20 cellular contexts compared by ENCODE assay signal in genomic region chr1:29339176-29339575, GRCh38.
DNase-seq lines count a peak whose midpoint lies in the region; ATAC-seq and TF ChIP-seq lines count a peak whose summit lies in the region.
"Had no signal": no experiment of that assay in that cellular context is flagged by ENCODE, and none has a peak within 500 bp of the region (broad histone marks: within the 10 kb centered on the region; RNA-seq: fewer than 3 reads in every experiment).

No MANE protein-coding gene starts in this region.

- H3K4me3 ChIP-seq in cardiac fibroblast (replicated peaks in 1 of 2; ENCODE audit: low read depth in 2 of 2, low read length in 2 of 2) (no peak overlapping the region), fibroblast of pulmonary artery (replicated peaks; ENCODE audit: low read depth, low read length) (no peak overlapping the region), heart right ventricle (no peak overlapping the region), right cardiac atrium (ENCODE audit: low read length) (no peak overlapping the region)

- no peaks in the 10 kb centered on the region for H3K4me1 ChIP-seq in heart right ventricle
- no peaks in the 10 kb centered on the region for H3K4me1 ChIP-seq in right cardiac atrium (ENCODE audit: control insufficient read depth, insufficient read depth, low read length)

- H3K9me3 ChIP-seq in heart right ventricle (no peaks in the 10 kb centered on the region), right cardiac atrium (ENCODE audit: control insufficient read depth, low read length) (no peaks in the 10 kb centered on the region)

- peak; percentile 39 for DNase-seq in NCI-H82 (lab: John Stamatoyannopoulos, UW)
- no peak for DNase-seq in NCI-H82 treated with DMSO at 0.1 percent for 48 hours (lab: John Stamatoyannopoulos, UW; ENCODE audit: unreplicated experiment)
- DNase-seq in cardiac fibroblast (ENCODE audit: low read depth in 2 of 2): peak; percentile 4 to 14
- peak; percentile 6 for DNase-seq in fibroblast of pulmonary artery (ENCODE audit: low read depth)
- peak; percentile 4 for DNase-seq in renal cortical epithelial cell (ENCODE audit: low read depth)
- no peak for DNase-seq in caudate nucleus (lab: John Stamatoyannopoulos, UW)
- DNase-seq in heart right ventricle: no peak
- DNase-seq in right cardiac atrium: no peak
- DNase-seq: 8988T, DMS79 treated with DMSO at 0.1 percent for 48 hours, H9, IMR-90, MM.1S, NCI-H1092 treated with DMSO at 0.1 percent for 48 hours, NCI-H146, NCI-H2029 treated with DMSO at 0.1 percent for 48 hours, NCI-H2227 treated with DMSO at 0.1 percent for 48 hours, NCI-H510A treated with DMSO at 0.1 percent for 48 hours, NCI-H774 had no signal

- no peak for ATAC-seq in heart right ventricle
- ATAC-seq in right cardiac atrium: no peak

- 46 to 50% methylated on average over 3 of the region's 3 CpGs for WGBS in heart right ventricle, 2 donors
- 40% methylated on average over 3 of the region's 3 CpGs for WGBS in right cardiac atrium

- intact Hi-C loops in heart right ventricle (cut with DNase I) (loop anchor here in 1 of 10 donors (10.0 kb wide), 1 partner anchor 94 kb away; no protein-coding TSS in a partner anchor), right cardiac atrium (cut with DNase I) (loop anchor here in 1 of 4 donors (10.0 kb wide), 1 partner anchor 84 kb away; no protein-coding TSS in a partner anchor)

- no peak overlapping the region for H3K27ac ChIP-seq in caudate nucleus (ENCODE audit: low read depth, low read length)
- H3K27ac ChIP-seq in heart right ventricle: no peak overlapping the region
- no peak overlapping the region for H3K27ac ChIP-seq in right cardiac atrium (ENCODE audit: low read length)
- H3K27ac ChIP-seq: HL-60 had no signal

- TF ChIP-seq CTCF in cardiac fibroblast (IDR thresholded peaks at IDR 0.05; ENCODE audit: low read depth, low read length) (no peak), fibroblast of pulmonary artery (IDR thresholded peaks at IDR 0.05; ENCODE audit: low read length, missing control alignments) (no peak), heart right ventricle (IDR thresholded peaks at IDR 0.05) (no peak)

- H3K36me3 ChIP-seq in heart right ventricle: no peaks in the 10 kb centered on the region

- H3K27me3 ChIP-seq in heart right ventricle (peaks cover 0 to 83% (median 48%) of the 10 kb centered on the region in 7 donors), right cardiac atrium (ENCODE audit: control insufficient read depth, insufficient read depth) (no peaks in the 10 kb centered on the region)

Comparison
In these comparisons a context has a peak if more than half of its experiments do, and no peak if none do; other contexts are left out.
1. DNase-seq: peak in NCI-H82 (single experiment), cardiac fibroblast (2 of 2), fibroblast of pulmonary artery (single experiment) and renal cortical epithelial cell (single experiment); none in NCI-H82 treated with DMSO at 0.1 percent for 48 hours (single experiment), caudate nucleus (0 of 61), heart right ventricle (0 of 2) and right cardiac atrium (0 of 3).